In genomic region chr10:92241158-92241500, GRCh38 we compare ENCODE assay signal across 8 cellular contexts. TPM values are rescaled to one million over a fixed set of nuclear protein-coding genes. Genes with fewer than 3 reads are reported as not detected.
A peak's percentile ranks its signal among the peaks of the same experiment; 100 is the strongest.
DNase-seq lines count a peak whose midpoint lies in the region; ATAC-seq and TF ChIP-seq lines count a peak whose summit lies in the region.

No MANE protein-coding gene starts in this region.

- H3K27ac Mint-ChIP-seq in GM23338, result no peak overlapping the region
- H3K27ac Mint-ChIP-seq in naive thymus-derived CD4-positive, alpha-beta T cell, result peak overlapping the region in 6 of 9 donors; percentile 31 to 94 (median 78)

- H3F3A ChIP-seq in GM23338 (replicated peaks; ENCODE audit: low read depth), result peaks cover 6% of the 10 kb centered on the region

- H2AFZ ChIP-seq in GM23338, result no peak overlapping the region

- 0 out of 2 replicates have a peak overlapping the region, but pooled peaks have one; percentile 6 for H3K27ac ChIP-seq in GM23338 (ENCODE audit: low read depth)
- H3K27ac ChIP-seq in RWPE1, result peak overlapping the region; percentile 91
- H3K27ac ChIP-seq in epithelial cell of prostate, result peak overlapping the region; percentile 80
- H3K27ac ChIP-seq in naive thymus-derived CD4-positive, alpha-beta T cell (ENCODE audit: low read depth, low read length), result peak overlapping the region; percentile 58

- peaks cover 35% of the 10 kb centered on the region for H3K27me3 Mint-ChIP-seq in GM23338 (ENCODE audit: insufficient read depth, low read depth, poor library complexity)
- H3K27me3 Mint-ChIP-seq in naive thymus-derived CD4-positive, alpha-beta T cell, result peaks cover 0 to 37% (median 0%) of the 10 kb centered on the region in 5 donors

- H4K20me1 ChIP-seq in GM23338 (replicated peaks; ENCODE audit: insufficient read depth), result peaks cover 6% of the 10 kb centered on the region; the same call in 1 of the 2 replicates

- H3K4me1 ChIP-seq in GM23338 (ENCODE audit: insufficient read depth), result peaks cover 23% of the 10 kb centered on the region
- peaks cover 0 to 11% of the 10 kb centered on the region in 2 donors for H3K4me1 ChIP-seq in naive thymus-derived CD4-positive, alpha-beta T cell (ENCODE audit: control insufficient read depth in 2 of 2, insufficient read depth in 2 of 2, low read length in 2 of 2)

- H3K4me2 ChIP-seq in GM23338, result peak overlapping the region; percentile 81

- POLR2A ChIA-PET in RWPE1 (lab: Yijun Ruan, JAX; ENCODE audit: low non-redundant PET), result interaction anchor here (0.5 to 1.1 kb wide), 4 partner anchors 25 to 99 kb away, joined by 3 to 15 read pairs (median 4); partner anchors contain the start of genes CPEB3 and MARCHF5
- POLR2A ChIA-PET in naive thymus-derived CD4-positive, alpha-beta T cell (lab: Charles Lee), result interaction anchor here (1.5 kb wide), 1 partner anchor 50 kb away, joined by 6 read pairs; the partner anchor contains the start of genes CPEB3 and MARCHF5

- H3K36me3 Mint-ChIP-seq in GM23338 (ENCODE audit: low read depth), result no peaks in the 10 kb centered on the region; the same call in 2 of the 3 replicates
- peaks cover 0 to 19% (median 0%) of the 10 kb centered on the region in 5 donors for H3K36me3 Mint-ChIP-seq in naive thymus-derived CD4-positive, alpha-beta T cell

- DNase-seq in GM23338 (ENCODE audit: low spot score), result peak; percentile 72
- peak; percentile 38 for DNase-seq in RWPE1 (ENCODE audit: low spot score)
- DNase-seq in epithelial cell of prostate (ENCODE audit: low read depth, low spot score), result no peak
- peak in 2 of 9 donors; percentile 11 to 26 for DNase-seq in naive thymus-derived CD4-positive, alpha-beta T cell
- no peak for DNase-seq in NCI-H226

- H3K4me3 Mint-ChIP-seq in GM23338, result peak overlapping the region; percentile 82
- H3K4me3 Mint-ChIP-seq in naive thymus-derived CD4-positive, alpha-beta T cell, result peak overlapping the region; percentile 88 to 99 (median 92)

- no peaks in the 10 kb centered on the region for H3K9me2 ChIP-seq in GM23338 (ENCODE audit: insufficient read depth)

- H3K9me3 Mint-ChIP-seq in GM23338, result no peaks in the 10 kb centered on the region
- H3K9me3 Mint-ChIP-seq in naive thymus-derived CD4-positive, alpha-beta T cell, result no peaks in the 10 kb centered on the region

- H3K9me3 ChIP-seq in naive thymus-derived CD4-positive, alpha-beta T cell (ENCODE audit: control insufficient read depth in 2 of 3, low read length in 3 of 3), result no peaks in the 10 kb centered on the region

- CTCF ChIA-PET in RWPE1 (lab: Yijun Ruan, JAX), result interaction anchor here (1.0 kb wide), 1 partner anchor 194 kb away, joined by 5 read pairs; no protein-coding TSS in a partner anchor
- CTCF ChIA-PET in naive thymus-derived CD4-positive, alpha-beta T cell (lab: Charles Lee), result no interaction called here

- H3K27me3 ChIP-seq in GM23338 (ENCODE audit: insufficient read depth), result peaks cover 63% of the 10 kb centered on the region
- H3K27me3 ChIP-seq in naive thymus-derived CD4-positive, alpha-beta T cell (ENCODE audit: control insufficient read depth in 2 of 2, insufficient read depth in 2 of 2, low read length in 2 of 2), result no peaks in the 10 kb centered on the region

- ATAC-seq in GM23338 (peak; percentile 14), HG03521 (IDR thresholded peaks at IDR 0.05; ENCODE audit: unreplicated experiment) (no peak), HG02571 (IDR thresholded peaks at IDR 0.05; ENCODE audit: unreplicated experiment) (no peak), GM18858 (IDR thresholded peaks at IDR 0.05; ENCODE audit: unreplicated experiment) (no peak)
- no peak for ATAC-seq in naive thymus-derived CD4-positive, alpha-beta T cell

- peak overlapping the region; percentile 52 for H3K4me3 ChIP-seq in GM23338
- H3K4me3 ChIP-seq in naive thymus-derived CD4-positive, alpha-beta T cell (ENCODE audit: low read length), result peak overlapping the region; percentile 78

- H3K36me3 ChIP-seq in GM23338 (ENCODE audit: insufficient read depth), result no peaks in the 10 kb centered on the region
- peaks cover 0 to 6% (median 0%) of the 10 kb centered on the region in 3 experiments for H3K36me3 ChIP-seq in naive thymus-derived CD4-positive, alpha-beta T cell (ENCODE audit: control insufficient read depth in 2 of 3, insufficient read depth in 3 of 3, low read length in 3 of 3)

- no peaks in the 10 kb centered on the region for H3K79me2 ChIP-seq in GM23338 (replicated peaks; ENCODE audit: insufficient read depth)

- H3K4me1 Mint-ChIP-seq in GM23338, result peaks cover 26% of the 10 kb centered on the region
- peaks cover 14 to 57% (median 31%) of the 10 kb centered on the region in 7 donors for H3K4me1 Mint-ChIP-seq in naive thymus-derived CD4-positive, alpha-beta T cell

- no peak for TF ChIP-seq CTCF in GM23338 (conservative IDR thresholded peaks at IDR 0.05; ENCODE audit: low read depth in 2 of 2)
- no peak for TF ChIP-seq CTCF in RWPE1 (conservative IDR thresholded peaks at IDR 0.05; ENCODE audit: low read depth)

- intact Hi-C loops in naive thymus-derived CD4-positive, alpha-beta T cell (cut with micrococcal nuclease), result loop anchor here (2.0 to 10.0 kb wide), 4 partner anchors 28 to 1254 kb away; partner anchors contain the start of genes BTAF1 (in 1 of the 2) and CEP55 (in 1 of the 2)

TF ChIP-seq in GM23338, 12 proteins besides CTCF, POLR2A, EP300 and RAD21 (continues in another document):
- TF ChIP-seq, protein P1, sequence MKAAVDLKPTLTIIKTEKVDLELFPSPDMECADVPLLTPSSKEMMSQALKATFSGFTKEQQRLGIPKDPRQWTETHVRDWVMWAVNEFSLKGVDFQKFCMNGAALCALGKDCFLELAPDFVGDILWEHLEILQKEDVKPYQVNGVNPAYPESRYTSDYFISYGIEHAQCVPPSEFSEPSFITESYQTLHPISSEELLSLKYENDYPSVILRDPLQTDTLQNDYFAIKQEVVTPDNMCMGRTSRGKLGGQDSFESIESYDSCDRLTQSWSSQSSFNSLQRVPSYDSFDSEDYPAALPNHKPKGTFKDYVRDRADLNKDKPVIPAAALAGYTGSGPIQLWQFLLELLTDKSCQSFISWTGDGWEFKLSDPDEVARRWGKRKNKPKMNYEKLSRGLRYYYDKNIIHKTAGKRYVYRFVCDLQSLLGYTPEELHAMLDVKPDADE (IDR thresholded peaks at IDR 0.05), result no peak
- TF ChIP-seq ZNF114 (CRISPR knock-in tag; IDR thresholded peaks at IDR 0.05) (no peak), REST (IDR thresholded peaks at IDR 0.05; ENCODE audit: unreplicated experiment) (no peak)

RNA-seq across cellular contexts. Expression of gene CPEB3, which starts 49.7 kb away (rescaled TPM):
- total RNA-seq in GM23338 (2014; rRNA removed; shearing (Covaris generic)), result 1.6 and 1.9 TPM in 2 replicates
- polyA plus RNA-seq in GM23338 (2016; fragmentation: Nextera tagmentation; extraction: Ambion mirVana), result 0.74 and 0.82 TPM in 2 replicates
- 1 to 10 TPM; 2.0 to 3.3 (median 2.2) TPM for total RNA-seq in naive thymus-derived CD4-positive, alpha-beta T cell
- 1 to 10 TPM in 1 of 2 donors, under 1 TPM in 1; 0.74 to 1.2 TPM for polyA plus RNA-seq in naive thymus-derived CD4-positive, alpha-beta T cell

RNA-seq across cellular contexts. Expression of gene MARCHF5, which starts 49.8 kb away (rescaled TPM):
- 14.2 and 15.6 TPM in 2 replicates for total RNA-seq in GM23338 (2014; rRNA removed; shearing (Covaris generic))
- polyA plus RNA-seq in GM23338 (2016; fragmentation: Nextera tagmentation; extraction: Ambion mirVana), result 11.1 and 12.9 TPM in 2 replicates
- 10 to 100 TPM; 22.0 to 37.1 (median 33.8) TPM for total RNA-seq in naive thymus-derived CD4-positive, alpha-beta T cell
- polyA plus RNA-seq in naive thymus-derived CD4-positive, alpha-beta T cell, result 10 to 100 TPM; 18.3 to 29.3 TPM

Comparison
In these comparisons a context has a peak if more than half of its experiments do, and no peak if none do; other contexts are left out.
1. DNase-seq: peak in GM23338 (single experiment) and RWPE1 (single experiment); none in epithelial cell of prostate (single experiment) and NCI-H226 (single experiment).
2. H3K27ac ChIP-seq: peak in every context shown above with its lines; median percentile 91 in RWPE1; 80 in epithelial cell of prostate; 58 in naive thymus-derived CD4-positive, alpha-beta T cell; 6 in GM23338.